20 cellular contexts compared by ENCODE assay signal in the genomic region with DNA sequence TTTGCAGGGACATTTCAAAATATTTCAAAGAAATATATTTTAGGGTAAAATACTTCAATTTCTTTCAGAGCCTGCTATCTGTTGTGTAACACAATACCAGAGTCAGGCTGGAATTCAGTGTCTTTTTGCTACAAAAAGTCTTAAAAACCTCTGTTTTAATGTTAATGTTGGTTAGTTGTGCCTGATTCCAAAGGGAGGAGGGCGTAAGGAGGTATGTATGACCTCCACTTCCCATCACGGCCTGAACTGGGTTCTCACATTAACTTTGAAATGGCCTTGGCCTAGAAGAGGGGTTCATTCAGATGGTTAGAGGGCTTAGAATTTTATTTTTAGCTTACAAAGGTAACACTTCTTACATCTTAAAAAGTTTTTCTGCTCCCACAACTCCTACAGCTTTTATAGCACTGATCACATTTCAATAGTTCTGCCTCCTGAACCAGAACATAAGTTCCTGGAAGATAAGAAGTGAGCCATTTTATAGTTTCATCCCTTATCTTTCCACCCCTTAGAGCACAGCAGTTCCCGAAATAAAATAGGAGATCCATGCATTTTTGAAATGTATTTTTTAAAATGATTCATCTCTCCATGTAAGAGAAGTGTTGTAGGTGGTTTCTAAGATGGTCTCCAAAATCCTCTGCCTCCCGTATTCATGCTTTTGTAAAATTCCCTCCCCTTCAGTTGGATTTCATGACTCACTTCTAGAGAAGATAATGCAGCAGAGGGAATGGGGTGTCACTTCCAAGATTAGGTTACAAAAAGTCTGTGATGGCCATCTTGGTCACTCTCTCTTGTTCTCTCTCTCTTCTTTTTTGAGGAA.
DNase-seq lines count a peak whose midpoint lies in the region; ATAC-seq and TF ChIP-seq lines count a peak whose summit lies in the region.
"Had no signal": no experiment of that assay in that cellular context is flagged by ENCODE, and none has a peak within 500 bp of the region (broad histone marks: within the 10 kb centered on the region; RNA-seq: fewer than 3 reads in every experiment).

No MANE protein-coding gene starts in this region.

- intact Hi-C loops in A673 (cut with micrococcal nuclease; ENCODE audit: unreplicated experiment) = loop anchor here (5.0 kb wide), 1 partner anchor 101 kb away; no protein-coding TSS in a partner anchor
- intact Hi-C loops in activated CD4-positive, alpha-beta T cell treated with anti-CD3 and anti-CD28 coated beads for 36 hours (cut with DNase I, micrococcal nuclease) = no loop called here

- TF ChIP-seq CTCF in A673 (conservative IDR thresholded peaks at IDR 0.05; ENCODE audit: low read depth, low read length) (no peak), mesothelial cell of epicardium (IDR thresholded peaks at IDR 0.05; ENCODE audit: unreplicated experiment) (no peak)

- BruUV-seq in A673 (replicated peaks; lab: Mats Ljungman, UMichigan) = no TSS peak

- H3K27me3 Mint-ChIP-seq in mesothelial cell of epicardium (ENCODE audit: low read depth) = no peaks in the 10 kb centered on the region
- peaks cover 3% of the 10 kb centered on the region for H3K27me3 Mint-ChIP-seq in activated CD4-positive, alpha-beta T cell treated with anti-CD3 and anti-CD28 coated beads for 36 hours
- H3K27me3 Mint-ChIP-seq: activated naive CD4-positive, alpha-beta T cell treated with anti-CD3 and anti-CD28 coated beads, Interleukin-2, amount 10 ng/mL, durations not matched to agents 7 days and 5 days had no signal

- H3K4me1 Mint-ChIP-seq in mesothelial cell of epicardium = peaks cover 11% of the 10 kb centered on the region
- H3K4me1 Mint-ChIP-seq in activated CD4-positive, alpha-beta T cell treated with anti-CD3 and anti-CD28 coated beads for 36 hours = no peaks in the 10 kb centered on the region
- H3K4me1 Mint-ChIP-seq: activated naive CD4-positive, alpha-beta T cell treated with anti-CD3 and anti-CD28 coated beads, Interleukin-2, amount 10 ng/mL, durations not matched to agents 7 days and 5 days; CD14-positive monocyte had no signal

- H3K4me1 ChIP-seq in A673 (ENCODE audit: insufficient read depth, low read length, poor library complexity, severe bottlenecking) (peaks cover 20% of the 10 kb centered on the region), HUES48 (ENCODE audit: control insufficient read depth, insufficient read depth, low read length) (peaks cover 36% of the 10 kb centered on the region), adipocyte (ENCODE audit: control insufficient read depth, insufficient read depth, low read length) (peaks cover 31% of the 10 kb centered on the region)
- H3K4me1 ChIP-seq: esophagus muscularis mucosa, Peyer's patch had no signal

- no peaks in the 10 kb centered on the region for H3K36me3 ChIP-seq in A673 (ENCODE audit: insufficient read depth, low read length, poor library complexity, severe bottlenecking)
- no peaks in the 10 kb centered on the region for H3K36me3 ChIP-seq in HUES48 (ENCODE audit: control insufficient read depth, insufficient read depth, low read length)
- no peaks in the 10 kb centered on the region for H3K36me3 ChIP-seq in adipocyte (ENCODE audit: control insufficient read depth, insufficient read depth, low read length, severe bottlenecking)
- H3K36me3 ChIP-seq: esophagus muscularis mucosa, Peyer's patch had no signal

- peaks cover 14% of the 10 kb centered on the region for H3K9me3 Mint-ChIP-seq in mesothelial cell of epicardium
- H3K9me3 Mint-ChIP-seq in activated CD4-positive, alpha-beta T cell treated with anti-CD3 and anti-CD28 coated beads for 36 hours (ENCODE audit: low read depth) = no peaks in the 10 kb centered on the region
- H3K9me3 Mint-ChIP-seq: activated naive CD4-positive, alpha-beta T cell treated with anti-CD3 and anti-CD28 coated beads, Interleukin-2, amount 10 ng/mL, durations not matched to agents 7 days and 5 days; activated T-cell treated with anti-CD3 and anti-CD28 coated beads, Interleukin-2, amount 50 U/mL, for 4 hours; T-helper 2 cell treated with Interferon-gamma antibody and Interleukin-4, amounts not matched to agents 5 μg/mL and 100 μg/mL, for 36 hours had no signal

- peak overlapping the region; percentile 14 for H3K27ac Mint-ChIP-seq in mesothelial cell of epicardium
- H3K27ac Mint-ChIP-seq in activated CD4-positive, alpha-beta T cell treated with anti-CD3 and anti-CD28 coated beads for 36 hours = no peak overlapping the region
- H3K27ac Mint-ChIP-seq: activated naive CD4-positive, alpha-beta T cell treated with anti-CD3 and anti-CD28 coated beads, Interleukin-2, amount 10 ng/mL, durations not matched to agents 7 days and 5 days; CD14-positive monocyte; T-helper 2 cell treated with Interferon-gamma antibody and Interleukin-4, amounts not matched to agents 5 μg/mL and 100 μg/mL, for 36 hours had no signal

- H3K36me3 Mint-ChIP-seq in mesothelial cell of epicardium = peaks cover 7% of the 10 kb centered on the region
- no peaks in the 10 kb centered on the region for H3K36me3 Mint-ChIP-seq in activated CD4-positive, alpha-beta T cell treated with anti-CD3 and anti-CD28 coated beads for 36 hours (ENCODE audit: low read depth)
- H3K36me3 Mint-ChIP-seq: activated naive CD4-positive, alpha-beta T cell treated with anti-CD3 and anti-CD28 coated beads, Interleukin-2, amount 10 ng/mL, durations not matched to agents 7 days and 5 days; CD14-positive monocyte had no signal

- no peak for DNase-seq in A673 (ENCODE audit: low spot score)
- peak; percentile 23 for DNase-seq in adipocyte (ENCODE audit: low read depth)
- no peak for DNase-seq in mesothelial cell of epicardium (ENCODE audit: low spot score in 2 of 2, unreplicated experiment in 2 of 2)
- DNase-seq in NOMO-1 treated with DMSO at 0.1 percent for 48 hours (lab: John Stamatoyannopoulos, UW; ENCODE audit: unreplicated experiment) = no peak
- no peak for DNase-seq in KG1 (lab: John Stamatoyannopoulos, UW)
- DNase-seq in activated CD4-positive, alpha-beta T cell treated with anti-CD3 and anti-CD28 coated beads for 36 hours = no peak
- DNase-seq in pons (ENCODE audit: low spot score) = no peak
- DNase-seq: activated CD4-positive, CD25-positive, alpha-beta regulatory T cell treated with anti-CD3 and anti-CD28 coated beads, Interleukin-2, amount 50 U/mL, for 72 hours; activated CD8-positive, alpha-beta memory T cell treated with anti-CD3 and anti-CD28 coated beads for 24 hours; activated naive CD4-positive, alpha-beta T cell treated with anti-CD3 and anti-CD28 coated beads, Interleukin-2, amount 10 ng/mL, durations not matched to agents 7 days and 5 days; activated T-cell treated with anti-CD3 and anti-CD28 coated beads, Interleukin-2, amount 50 U/mL, for 4 hours; effector CD8-positive, alpha-beta T cell; left cardiac atrium; NCI-H1930; Peyer's patch had no signal

- no peak overlapping the region for H3K4me3 Mint-ChIP-seq in mesothelial cell of epicardium
- H3K4me3 Mint-ChIP-seq in activated CD4-positive, alpha-beta T cell treated with anti-CD3 and anti-CD28 coated beads for 36 hours = no peak overlapping the region
- H3K4me3 Mint-ChIP-seq: activated naive CD4-positive, alpha-beta T cell treated with anti-CD3 and anti-CD28 coated beads, Interleukin-2, amount 10 ng/mL, durations not matched to agents 7 days and 5 days; activated T-cell treated with anti-CD3 and anti-CD28 coated beads, Interleukin-2, amount 50 U/mL, for 4 hours; CD14-positive monocyte; T-helper 2 cell treated with Interferon-gamma antibody and Interleukin-4, amounts not matched to agents 5 μg/mL and 100 μg/mL, for 36 hours had no signal

- no peaks in the 10 kb centered on the region for H3K27me3 ChIP-seq in A673 (replicated peaks; ENCODE audit: insufficient read depth, low read depth, low read length, poor library complexity)
- no peaks in the 10 kb centered on the region for H3K27me3 ChIP-seq in HUES48 (ENCODE audit: control insufficient read depth, insufficient read depth, low read length)
- no peaks in the 10 kb centered on the region for H3K27me3 ChIP-seq in adipocyte (replicated peaks; ENCODE audit: control insufficient read depth, insufficient read depth, low read length)
- H3K27me3 ChIP-seq: esophagus muscularis mucosa, Peyer's patch had no signal

- H3K9me3 ChIP-seq in A673 (ENCODE audit: low read depth, low read length, poor library complexity, severe bottlenecking) (no peaks in the 10 kb centered on the region), HUES48 (ENCODE audit: control insufficient read depth, insufficient read depth, low read length) (0 out of 2 replicates have a peak, but pooled peaks cover 7% of the 10 kb centered on the region), adipocyte (ENCODE audit: control insufficient read depth, low read length) (no peaks in the 10 kb centered on the region)
- H3K9me3 ChIP-seq: esophagus muscularis mucosa, Peyer's patch had no signal

- H3K27ac ChIP-seq in A673 (ENCODE audit: low read depth, low read length, poor library complexity, severe bottlenecking) (peak overlapping the region; percentile 53), HUES48 (ENCODE audit: low read depth, low read length) (peak overlapping the region; percentile 91)
- H3K27ac ChIP-seq: esophagus muscularis mucosa, KMS-11, Peyer's patch had no signal

- ATAC-seq in activated CD4-positive, alpha-beta T cell treated with anti-CD3 and anti-CD28 coated beads for 36 hours = no peak
- ATAC-seq: activated T-cell treated with anti-CD3 and anti-CD28 coated beads, Interleukin-2, amount 50 U/mL, for 4 hours; left cardiac atrium had no signal

- POLR2A ChIA-PET in A673 (lab: Charles Lee; ENCODE audit: low non-redundant PET) = no interaction called here
- POLR2A ChIA-PET in activated CD4-positive, alpha-beta T cell treated with anti-CD3 and anti-CD28 coated beads for 36 hours (lab: Charles Lee) = no interaction called here

- CTCF ChIA-PET in A673 (lab: Charles Lee) = no interaction called here
- CTCF ChIA-PET in activated CD4-positive, alpha-beta T cell treated with anti-CD3 and anti-CD28 coated beads for 36 hours (lab: Charles Lee) = interaction anchor here (0.7 kb wide), 1 partner anchor 203 kb away, joined by 3 read pairs; no protein-coding TSS in a partner anchor

- no peak overlapping the region for H3K4me3 ChIP-seq in A673 (ENCODE audit: low read depth, low read length, poor library complexity, severe bottlenecking)
- H3K4me3 ChIP-seq in HUES48 (ENCODE audit: low read depth, low read length) = no peak overlapping the region
- no peak overlapping the region for H3K4me3 ChIP-seq in adipocyte (ENCODE audit: low read length)
- H3K4me3 ChIP-seq: esophagus muscularis mucosa, Peyer's patch had no signal

- H3K9ac ChIP-seq in HUES48 (ENCODE audit: low read depth, low read length) (no peak overlapping the region; the same call in 1 of the 2 replicates), adipocyte (ENCODE audit: low read length) (peak overlapping the region; percentile 15)
- H3K9ac ChIP-seq: KMS-11 had no signal
